Comparison of ENCODE assay signal across 24 cellular contexts in genomic region chr1:41098657-41099207, GRCh38.
"Had no signal": no experiment of that assay in that cellular context is flagged by ENCODE, and none has a peak within 500 bp of the region (broad histone marks: within the 10 kb centered on the region; RNA-seq: fewer than 3 reads in every experiment).

No MANE protein-coding gene starts in this region.

- H3K27me3 ChIP-seq: brain microvascular endothelial cell, cardiac muscle cell had no signal

- H3K4me3 ChIP-seq: cardiac muscle cell had no signal

- H3K27ac ChIP-seq: brain microvascular endothelial cell, cardiac muscle cell, WERI-Rb-1 had no signal

- ATAC-seq: activated CD4-positive, alpha-beta T cell treated with anti-CD3 and anti-CD28 coated beads for 36 hours; activated T-helper 17 cell treated with anti-CD3 and anti-CD28 coated beads, Interleukin-2, amount 50 U/mL, for 72 hours; PC-3 had no signal

- FAIRE-seq: RCC 7860 had no signal

- DNase-seq: activated CD4-positive, alpha-beta memory T cell treated with anti-CD3 and anti-CD28 coated beads, Interleukin-2, amount 10 ng/mL, durations not matched to agents 7 days and 5 days; activated CD4-positive, alpha-beta T cell treated with anti-CD3 and anti-CD28 coated beads for 36 hours; activated CD4-positive, alpha-beta T cell treated with anti-CD3 and anti-CD28 coated beads, Interleukin-2, amount 50 U/mL, for 1 hour; activated gamma-delta T cell treated with Interleukin-2 at 50 U/mL for 16 hours; activated naive CD4-positive, alpha-beta T cell treated with anti-CD3 and anti-CD28 coated beads, Interleukin-2, amount 10 ng/mL, durations not matched to agents 7 days and 5 days; activated naive CD8-positive, alpha-beta T cell treated with anti-CD3 and anti-CD28 coated beads for 36 hours; activated T-cell treated with anti-CD3 and anti-CD28 coated beads for 4 hours; activated T-cell treated with anti-CD3 and anti-CD28 coated beads, Interleukin-2, amount 50 U/mL, for 48 hours; brain microvascular endothelial cell; Kasumi-1; KBM-7; NCI-H1105 treated with DMSO at 0.1 percent for 48 hours; NCI-H1436 treated with DMSO at 0.1 percent for 48 hours; NCI-H187; NCI-H2081; NCI-H510A treated with DMSO at 0.1 percent for 48 hours; NCI-H69; PC-3; SIG-M5; T-helper 1 cell; WERI-Rb-1 had no signal

- H3K36me3 ChIP-seq: brain microvascular endothelial cell had no signal
